ENCODE assay signal across 35 cellular contexts in genomic region chr3:80006315-80006714, GRCh38.
"Had no signal": no experiment of that assay in that cellular context is flagged by ENCODE, and none has a peak within 500 bp of the region (broad histone marks: within the 10 kb centered on the region; RNA-seq: fewer than 3 reads in every experiment).

No MANE protein-coding gene starts in this region.

- H3K9me3 ChIP-seq: MG63 had no signal

- H3K4me3 ChIP-seq: MG63 had no signal

- H3K27me3 ChIP-seq: MG63 had no signal

- H3K36me3 ChIP-seq: MG63 had no signal

- DNase-seq: Karpas-422, Kasumi-1, MG63, MM.1S, MV-4-11, NCI-H1048, NCI-H1092, NCI-H1092 treated with DMSO at 0.1 percent for 48 hours, NCI-H1105, NCI-H1105 treated with DMSO at 0.1 percent for 48 hours, NCI-H1417 treated with DMSO at 0.1 percent for 48 hours, NCI-H1436, NCI-H1436 treated with DMSO at 0.1 percent for 48 hours, NCI-H146, NCI-H1694, NCI-H1694 treated with DMSO at 0.1 percent for 48 hours, NCI-H187, NCI-H187 treated with DMSO at 0.1 percent for 48 hours, NCI-H1930, NCI-H2029, NCI-H2029 treated with DMSO at 0.1 percent for 48 hours, NCI-H2081, NCI-H2081 treated with DMSO at 0.1 percent for 48 hours, NCI-H2107, NCI-H2171, NCI-H2171 treated with DMSO at 0.1 percent for 48 hours, NCI-H2227 treated with DMSO at 0.1 percent for 48 hours, NCI-H226, NCI-H345, NCI-H446, NCI-H446 treated with DMSO at 0.1 percent for 48 hours, NCI-H510A, NCI-H510A treated with DMSO at 0.1 percent for 48 hours, NCI-H524, NCI-H524 treated with DMSO at 0.1 percent for 48 hours had no signal
